1 cellular context compared by ENCODE assay signal in genomic region chr3:195897853-195898415, GRCh38.
TF ChIP-seq lines count a peak whose summit lies in the region.

No MANE protein-coding gene starts in this region.

TF ChIP-seq in HEK293, 187 proteins besides CTCF, POLR2A, EP300 and RAD21 (continued from another document):
- TF ChIP-seq ZNF518A (tag by site-specific recombination; conservative IDR thresholded peaks at IDR 0.05; ENCODE audit: low read depth), result no peak
- no peak for TF ChIP-seq ZBTB20 (tag by site-specific recombination; IDR thresholded peaks at IDR 0.05)
- TF ChIP-seq GLIS2 (tag by site-specific recombination; IDR thresholded peaks at IDR 0.05), result 0 out of 2 replicates have a peak, but pooled peaks have one; percentile 18
- TF ChIP-seq ZNF600 (tag by site-specific recombination; IDR thresholded peaks at IDR 0.05), result peak; percentile 87
- no peak for TF ChIP-seq ZEB2 (tag by site-specific recombination; IDR thresholded peaks at IDR 0.05)
- TF ChIP-seq HOXA7 (CRISPR knock-in tag; IDR thresholded peaks at IDR 0.05; ENCODE audit: borderline replicate concordance), result no peak
- no peak for TF ChIP-seq ZNF184 (tag by site-specific recombination; IDR thresholded peaks at IDR 0.05)
- no peak for TF ChIP-seq ZNF341 (tag by site-specific recombination; IDR thresholded peaks at IDR 0.05; ENCODE audit: low read depth)
- no peak for TF ChIP-seq KLF17 (tag by site-specific recombination; IDR thresholded peaks at IDR 0.05)
- TF ChIP-seq ZNF768 (tag by site-specific recombination; IDR thresholded peaks at IDR 0.05), result no peak
- no peak for TF ChIP-seq ZNF175 (tag by site-specific recombination; IDR thresholded peaks at IDR 0.05)
- TF ChIP-seq ZNF558 (tag by site-specific recombination; IDR thresholded peaks at IDR 0.05), result no peak
- no peak for TF ChIP-seq ZNF549 (tag by site-specific recombination; IDR thresholded peaks at IDR 0.05)
- no peak for TF ChIP-seq ZSCAN16 (tag by site-specific recombination; IDR thresholded peaks at IDR 0.05)
- no peak for TF ChIP-seq ZNF639 (tag by site-specific recombination; IDR thresholded peaks at IDR 0.05)
